Comparison of ENCODE assay signal across 1 cellular context in genomic region chr7:41134242-41134872, GRCh38.
TF ChIP-seq lines count a peak whose summit lies in the region.

No MANE protein-coding gene starts in this region.

TF ChIP-seq in HepG2, 621 proteins besides CTCF, POLR2A, EP300 and RAD21 (continued from another document):
- no peak for TF ChIP-seq ZXDC (CRISPR knock-in tag; IDR thresholded peaks at IDR 0.05)
- no peak for TF ChIP-seq ZNF318 (CRISPR knock-in tag; IDR thresholded peaks at IDR 0.05)
- TF ChIP-seq ZNF33B (CRISPR knock-in tag; IDR thresholded peaks at IDR 0.05), result no peak
- TF ChIP-seq MAF1 (CRISPR knock-in tag; IDR thresholded peaks at IDR 0.05; ENCODE audit: borderline replicate concordance), result no peak
- TF ChIP-seq PCBP1 (IDR thresholded peaks at IDR 0.05; ENCODE audit: borderline replicate concordance, low read depth, low read length), result no peak
- no peak for TF ChIP-seq JUNB (CRISPR knock-in tag; IDR thresholded peaks at IDR 0.05; ENCODE audit: borderline replicate concordance)
- TF ChIP-seq IKZF5 (CRISPR knock-in tag; IDR thresholded peaks at IDR 0.05), result no peak
- TF ChIP-seq ZIK1 (CRISPR knock-in tag; IDR thresholded peaks at IDR 0.05; ENCODE audit: borderline replicate concordance, low read depth), result no peak
- no peak for TF ChIP-seq ZFP36 (IDR thresholded peaks at IDR 0.05; ENCODE audit: borderline replicate concordance, low read depth, low read length, partially characterized antibody)
- TF ChIP-seq HBP1 (CRISPR knock-in tag; IDR thresholded peaks at IDR 0.05; ENCODE audit: low read depth), result no peak
- no peak for TF ChIP-seq SMARCC2 (IDR thresholded peaks at IDR 0.05)
